Comparison of ENCODE assay signal across 8 cellular contexts in the genomic region with DNA sequence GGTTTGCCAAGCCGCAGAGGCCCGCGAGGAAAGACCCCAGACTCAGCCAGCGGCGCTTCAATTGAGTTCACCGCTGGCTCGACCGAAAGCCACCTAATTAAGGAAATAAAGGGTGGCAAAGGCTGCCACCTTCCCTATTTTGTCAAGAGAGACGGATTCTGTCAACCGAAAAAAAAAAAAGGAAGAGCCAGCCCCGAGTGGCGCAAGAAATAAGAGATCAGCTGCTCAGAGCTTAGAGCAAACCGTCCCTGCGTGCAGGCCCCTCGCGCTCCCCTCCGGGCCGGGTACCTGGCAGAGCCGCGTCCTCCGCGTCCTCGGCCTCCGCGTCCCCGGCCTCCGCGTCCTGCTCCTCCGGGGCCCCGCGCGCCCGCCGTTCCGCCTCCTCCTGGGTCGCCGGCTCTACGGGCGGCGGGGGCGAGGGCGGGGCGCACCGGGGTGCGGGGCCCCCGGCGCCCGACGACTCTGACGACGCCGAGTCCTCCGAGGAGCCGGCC. TPM values are rescaled to one million over a fixed set of nuclear protein-coding genes. Genes with fewer than 3 reads are reported as not detected.
A peak's percentile ranks its signal among the peaks of the same experiment; 100 is the strongest.
DNase-seq lines count a peak whose midpoint lies in the region; ATAC-seq and TF ChIP-seq lines count a peak whose summit lies in the region.

No MANE protein-coding gene starts in this region.

- H3K4me1 ChIP-seq in CD4-positive, alpha-beta memory T cell (ENCODE audit: insufficient read depth, low read length), result peaks cover 55% of the 10 kb centered on the region
- H3K4me1 ChIP-seq in Peyer's patch (peaks cover 0 to 11% (median 2%) of the 10 kb centered on the region in 4 donors), mesendoderm (ENCODE audit: control insufficient read depth, low read depth, low read length) (no peaks in the 10 kb centered on the region), vagina (peaks cover 26% of the 10 kb centered on the region)

- H3K4me1 Mint-ChIP-seq in CD4-positive, alpha-beta memory T cell, result peaks cover 28 to 56% (median 43%) of the 10 kb centered on the region in 4 donors

- CTCF ChIA-PET in CD4-positive, alpha-beta memory T cell (lab: Charles Lee; ENCODE audit: partially characterized antibody), result interaction anchor here (2.2 kb wide), 1 partner anchor 83 kb away, joined by 4 read pairs; no protein-coding TSS in a partner anchor

- H3K4ac ChIP-seq in mesendoderm (ENCODE audit: low read depth, low read length), result peak overlapping the region; percentile 20

- no peak overlapping the region for H2BK120ac ChIP-seq in mesendoderm (ENCODE audit: low read depth, low read length)

- H2AK5ac ChIP-seq in mesendoderm (ENCODE audit: low read length), result no peak overlapping the region

- peak overlapping the region; percentile 81 for H3K9ac ChIP-seq in mesendoderm (ENCODE audit: low read length)

- WGBS in mesendoderm (ENCODE audit: extremely low coverage, insufficient coverage, low lambda C conversion rate), result no CpG with 5 or more reads among the region's 54 CpGs

- TF ChIP-seq CTCF in Peyer's patch (IDR thresholded peaks at IDR 0.05) (no peak), dorsolateral prefrontal cortex (IDR thresholded peaks at IDR 0.05 in 54 of 56, conservative IDR thresholded peaks at IDR 0.05 in 2 of 56; ENCODE audit: low read depth in 1 of 56, partially characterized antibody in 56 of 56) (no peak), vagina (IDR thresholded peaks at IDR 0.05) (no peak)

- no peak overlapping the region for H2BK5ac ChIP-seq in mesendoderm (ENCODE audit: low read length)

- no peaks in the 10 kb centered on the region for H3K9me3 ChIP-seq in CD4-positive, alpha-beta memory T cell (ENCODE audit: control insufficient read depth in 1 of 2, low read length in 2 of 2)
- peaks cover 0 to 5% (median 0%) of the 10 kb centered on the region in 4 donors for H3K9me3 ChIP-seq in Peyer's patch
- no peaks in the 10 kb centered on the region for H3K9me3 ChIP-seq in vagina

- H3K36me3 ChIP-seq in CD4-positive, alpha-beta memory T cell (ENCODE audit: insufficient read depth, low read length), result no peaks in the 10 kb centered on the region
- H3K36me3 ChIP-seq in Peyer's patch, result no peaks in the 10 kb centered on the region
- no peaks in the 10 kb centered on the region for H3K36me3 ChIP-seq in mesendoderm (ENCODE audit: control insufficient read depth, insufficient read depth, low read length)
- no peaks in the 10 kb centered on the region for H3K36me3 ChIP-seq in vagina

- H3K4me3 ChIP-seq in CD4-positive, alpha-beta memory T cell (ENCODE audit: low read length in 2 of 2), result peak overlapping the region; percentile 67 to 76
- H3K4me3 ChIP-seq in Peyer's patch, result peak overlapping the region; percentile 72 to 94 (median 83)
- peak overlapping the region; percentile 63 to 99 (median 90) for H3K4me3 ChIP-seq in dorsolateral prefrontal cortex
- H3K4me3 ChIP-seq in mesendoderm (ENCODE audit: low read length), result peak overlapping the region; percentile 72
- peak overlapping the region; percentile 95 to 96 for H3K4me3 ChIP-seq in vagina

- H3K27ac ChIP-seq in CD4-positive, alpha-beta memory T cell (ENCODE audit: low read depth, low read length), result peak overlapping the region; percentile 68
- peak overlapping the region; percentile 85 to 96 (median 90) for H3K27ac ChIP-seq in Peyer's patch
- H3K27ac ChIP-seq in dorsolateral prefrontal cortex, result peak overlapping the region; percentile 88 to 100 (median 99)
- H3K27ac ChIP-seq in mesendoderm (ENCODE audit: low read depth, low read length), result peak overlapping the region; percentile 54
- H3K27ac ChIP-seq in vagina, result peak overlapping the region; percentile 94

- H3K56ac ChIP-seq in mesendoderm (ENCODE audit: low read length), result peak overlapping the region; percentile 96

- H3K27me3 Mint-ChIP-seq in CD4-positive, alpha-beta memory T cell, result peaks cover 4 to 5% of the 10 kb centered on the region in 2 donors

- DNase-seq in CD4-positive, alpha-beta memory T cell, result peak in 1 of 5 donors; percentile 8
- DNase-seq in Peyer's patch (peak in 1 of 3 donors; percentile 48), dorsolateral prefrontal cortex (peak in 3 of 10 donors; percentile 18 to 34 (median 33)), mesendoderm (peak; percentile 49), vagina (ENCODE audit: extremely low spot score in 2 of 2) (no peak)
- DNase-seq in stimulated activated CD4-positive, alpha-beta T cell treated with anti-CD3 and anti-CD28 coated beads, Interleukin-2, amount 100 ng/mL, for 48 hours, result no peak

- intact Hi-C loops in CD4-positive, alpha-beta memory T cell (cut with micrococcal nuclease), result loop anchor here (1.0 to 5.0 kb wide), 5 partner anchors 16 to 605 kb away; a partner anchor contains a TSS
- intact Hi-C loops in dorsolateral prefrontal cortex (cut with DNase I) (loop anchor here (2.0 to 5.0 kb wide), 3 partner anchors 69 to 140 kb away; a partner anchor contains a TSS), vagina (cut with DNase I) (no loop called here)

- H4K5ac ChIP-seq in mesendoderm (ENCODE audit: low read length), result no peak overlapping the region

- H3K79me1 ChIP-seq in mesendoderm (ENCODE audit: low read length), result peaks cover 2% of the 10 kb centered on the region

- H2BK15ac ChIP-seq in mesendoderm (replicated peaks; ENCODE audit: low read depth), result no peak overlapping the region

- no peak overlapping the region for H4K8ac ChIP-seq in mesendoderm (ENCODE audit: low read depth, low read length)

- H3K23ac ChIP-seq in mesendoderm (ENCODE audit: low read length), result peak overlapping the region; percentile 66

- TF ChIP-seq POLR2A in Peyer's patch (IDR thresholded peaks at IDR 0.05), result no peak
- TF ChIP-seq POLR2A in vagina (IDR thresholded peaks at IDR 0.05), result no peak

- H3K4me3 Mint-ChIP-seq in CD4-positive, alpha-beta memory T cell, result peak overlapping the region; percentile 87 to 95 (median 91)

- peak overlapping the region; percentile 78 for H3K4me2 ChIP-seq in mesendoderm (ENCODE audit: low read length)

- peak overlapping the region; percentile 81 to 94 (median 89) for H3K27ac Mint-ChIP-seq in CD4-positive, alpha-beta memory T cell

- ATAC-seq in GM19395 (IDR thresholded peaks at IDR 0.05; ENCODE audit: unreplicated experiment) (peak; percentile 28), HG03432 (IDR thresholded peaks at IDR 0.05; ENCODE audit: unreplicated experiment) (peak; percentile 29)

- no peaks in the 10 kb centered on the region for H3K27me3 ChIP-seq in CD4-positive, alpha-beta memory T cell (ENCODE audit: insufficient read depth, low read length)
- no peaks in the 10 kb centered on the region for H3K27me3 ChIP-seq in Peyer's patch
- no peaks in the 10 kb centered on the region for H3K27me3 ChIP-seq in dorsolateral prefrontal cortex
- H3K27me3 ChIP-seq in mesendoderm (ENCODE audit: insufficient read depth, low read length, poor library complexity), result no peaks in the 10 kb centered on the region
- H3K27me3 ChIP-seq in vagina, result no peaks in the 10 kb centered on the region

- peak overlapping the region; percentile 82 for H3K18ac ChIP-seq in mesendoderm (ENCODE audit: low read length)

- peaks cover 0 to 2% (median 0%) of the 10 kb centered on the region in 8 donors for H3K9me3 Mint-ChIP-seq in CD4-positive, alpha-beta memory T cell

- no peaks in the 10 kb centered on the region for H3K79me2 ChIP-seq in mesendoderm (ENCODE audit: control insufficient read depth, insufficient read depth, low read length)

- H3K36me3 Mint-ChIP-seq in CD4-positive, alpha-beta memory T cell, result peaks cover 0 to 14% of the 10 kb centered on the region in 2 donors

- POLR2A ChIA-PET in CD4-positive, alpha-beta memory T cell (lab: Charles Lee; ENCODE audit: partially characterized antibody), result interaction anchor here (0.9 to 3.9 kb wide), 9 partner anchors 14 to 607 kb away, joined by 3 to 21 read pairs (median 5); a partner anchor contains a TSS

RNA-seq across cellular contexts. Expression of a gene that starts 1.0 kb away (rescaled TPM):
- total RNA-seq in CD4-positive, alpha-beta memory T cell, result 10 to 100 TPM; 17.5 to 18.3 TPM
- 1 to 10 TPM; 3.9 to 4.1 TPM for polyA plus RNA-seq in CD4-positive, alpha-beta memory T cell
- total RNA-seq in Peyer's patch, result 1 to 10 TPM; 1.8 to 5.8 (median 2.8) TPM
- 10 to 100 TPM; 35.1 to 95.8 (median 63.1) TPM for total RNA-seq in dorsolateral prefrontal cortex
- polyA plus RNA-seq in mesendoderm (2013, experiment 1 of 2), result 5.1 TPM
- 5.3 TPM for polyA plus RNA-seq in mesendoderm (2013, experiment 2 of 2)
- total RNA-seq in vagina, result 3.9 TPM
